Comparison of ENCODE assay signal across 8 cellular contexts in the genomic region with DNA sequence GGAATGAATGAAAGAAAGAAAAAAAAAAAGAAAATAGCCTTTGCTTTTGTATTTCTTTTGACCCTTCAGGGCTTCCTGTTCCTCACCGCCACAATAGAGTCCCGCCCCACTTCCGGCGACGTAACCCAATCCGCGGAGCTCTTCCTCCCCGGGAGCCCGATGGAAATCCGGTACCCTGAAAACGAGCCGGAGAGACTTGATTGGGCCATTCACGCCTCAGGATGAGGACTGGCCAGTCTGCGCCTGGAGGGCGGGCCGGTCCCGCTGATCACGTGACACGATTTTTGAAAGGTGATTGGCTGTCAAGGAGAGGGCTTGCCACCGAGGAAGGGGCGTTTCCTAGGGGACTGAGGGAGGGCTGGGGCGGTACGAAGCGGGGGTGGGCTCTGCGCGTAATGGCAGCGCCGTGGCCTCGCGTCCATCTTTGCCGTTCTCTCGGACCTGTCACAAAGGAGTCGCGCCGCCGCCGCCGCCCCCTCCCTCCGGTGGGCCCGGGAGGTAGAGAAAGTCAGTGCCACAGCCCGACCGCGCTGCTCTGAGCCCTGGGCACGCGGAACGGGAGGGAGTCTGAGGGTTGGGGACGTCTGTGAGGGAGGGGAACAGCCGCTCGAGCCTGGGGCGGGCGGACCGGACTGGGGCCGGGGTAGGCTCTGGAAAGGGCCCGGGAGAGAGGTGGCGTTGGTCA. TPM values are rescaled to one million over a fixed set of nuclear protein-coding genes. Genes with fewer than 3 reads are reported as not detected.
DNase-seq lines count a peak whose midpoint lies in the region; ATAC-seq and TF ChIP-seq lines count a peak whose summit lies in the region.

A gene with protein sequence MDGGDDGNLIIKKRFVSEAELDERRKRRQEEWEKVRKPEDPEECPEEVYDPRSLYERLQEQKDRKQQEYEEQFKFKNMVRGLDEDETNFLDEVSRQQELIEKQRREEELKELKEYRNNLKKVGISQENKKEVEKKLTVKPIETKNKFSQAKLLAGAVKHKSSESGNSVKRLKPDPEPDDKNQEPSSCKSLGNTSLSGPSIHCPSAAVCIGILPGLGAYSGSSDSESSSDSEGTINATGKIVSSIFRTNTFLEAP (minus strand): TSS at position 95 of the 685 bp plus-strand sequence. CDS start 12,185 bp downstream, outside the sequence.
Gene RSPRY1 (plus strand): TSS at position 385 of the 685 bp plus-strand sequence. CDS start 18,330 bp downstream, outside the sequence.

- H3K36me3 ChIP-seq in upper lobe of right lung, result no peaks in the 10 kb centered on the region

- H3K4me1 ChIP-seq in upper lobe of right lung, result peaks cover 20% of the 10 kb centered on the region

- H3K4me3 Mint-ChIP-seq in T-helper 17 cell, result peak within 1 kb of the TSS; percentile 99

- H3K4me1 Mint-ChIP-seq in T-helper 17 cell, result peaks cover 41% of the 10 kb centered on the region

- peak within 1 kb of the TSS; percentile 99 for H3K27ac Mint-ChIP-seq in T-helper 17 cell

- ATAC-seq in HG02885 (IDR thresholded peaks at IDR 0.05; ENCODE audit: poor library complexity, unreplicated experiment) (peak; percentile 89), T-helper 17 cell (peak; percentile 92), left cardiac atrium (peak; percentile 96 to 97), upper lobe of right lung (peak; percentile 97)

- H3K36me3 Mint-ChIP-seq in T-helper 17 cell (ENCODE audit: low read depth), result peaks cover 8% of the 10 kb centered on the region

- peak within 1 kb of the TSS; percentile 96 for H3K4me3 ChIP-seq in upper lobe of right lung

- no peaks in the 10 kb centered on the region for H3K27me3 Mint-ChIP-seq in T-helper 17 cell

- peak within 1 kb of the TSS; percentile 94 for H3K27ac ChIP-seq in upper lobe of right lung

- peak; percentile 83 for TF ChIP-seq POLR2A in GM15510 (IDR thresholded peaks at IDR 0.05; ENCODE audit: borderline replicate concordance, extremely low read depth, insufficient read length)

- intact Hi-C loops in left cardiac atrium (cut with DNase I), result loop anchor here in 1 of 2 donors (10.0 kb wide), 1 partner anchor 99 kb away; the partner anchor contains the start of gene PLLP
- intact Hi-C loops in posterior vena cava (cut with DNase I), result no loop called here
- intact Hi-C loops in upper lobe of right lung (cut with DNase I), result no loop called here

- no peak for TF ChIP-seq CTCF in upper lobe of right lung (IDR thresholded peaks at IDR 0.05)

- H3K9me3 ChIP-seq in T-helper 17 cell (ENCODE audit: control insufficient read depth, low read length, poor library complexity, severe bottlenecking) (no peaks in the 10 kb centered on the region), upper lobe of right lung (no peaks in the 10 kb centered on the region)

- peak; percentile 96 for DNase-seq in NCI-H1694 treated with DMSO at 0.1 percent for 48 hours (lab: John Stamatoyannopoulos, UW)
- DNase-seq in T-helper 17 cell, result peak; percentile 90 to 98 (median 98)
- peak; percentile 81 to 100 (median 99) for DNase-seq in amygdala (lab: John Stamatoyannopoulos, UW)
- peak; percentile 98 for DNase-seq in left cardiac atrium
- peak; percentile 99 for DNase-seq in posterior vena cava (ENCODE audit: low spot score)
- peak; percentile 97 for DNase-seq in upper lobe of right lung

- no peaks in the 10 kb centered on the region for H3K27me3 ChIP-seq in upper lobe of right lung

RNA-seq across cellular contexts. Expression of the first gene that starts in this region (rescaled TPM):
- 100 to 1,000 TPM; 109 to 118 TPM for total RNA-seq in T-helper 17 cell
- total RNA-seq in left cardiac atrium, result 10 to 100 TPM; 52.2 to 60.3 TPM
- 10 to 100 TPM; 56.0 to 56.1 TPM for total RNA-seq in posterior vena cava
- total RNA-seq in upper lobe of right lung, result 77.8 TPM

RNA-seq across cellular contexts. Expression of gene RSPRY1, which starts in this region (rescaled TPM):
- total RNA-seq in T-helper 17 cell (10 to 100 TPM; 19.1 to 23.8 TPM), left cardiac atrium (10 to 100 TPM; 13.4 to 16.5 TPM), posterior vena cava (10 to 100 TPM; 26.8 to 27.6 TPM), upper lobe of right lung (36.2 TPM)

Comparison
In these comparisons a context has a peak if more than half of its experiments do, and no peak if none do; other contexts are left out.
1. Peak in every context shown above with its lines: DNase-seq, ATAC-seq, H3K4me3 ChIP-seq and H3K27ac ChIP-seq.